In the genomic region with DNA sequence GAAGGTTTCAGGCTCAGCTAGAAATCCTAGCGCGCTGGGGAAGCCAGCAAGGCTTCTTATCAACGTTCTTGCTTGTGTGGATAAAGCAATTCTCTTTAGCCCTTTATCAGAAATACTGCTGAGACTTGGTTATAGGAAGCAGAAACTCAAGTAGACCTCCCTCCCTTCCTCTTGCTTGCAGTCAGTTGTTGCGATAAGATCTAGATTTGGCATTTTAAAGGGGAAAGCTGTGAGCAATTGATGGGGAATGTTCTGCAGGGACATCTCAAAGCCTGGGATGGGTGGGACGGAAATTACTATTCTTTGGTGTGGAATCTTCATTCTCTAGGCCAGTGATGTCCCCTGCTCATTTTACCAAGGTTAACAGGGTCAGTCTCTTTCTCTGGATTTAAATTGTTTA, we compare ENCODE assay signal across 16 cellular contexts.
DNase-seq lines count a peak whose midpoint lies in the region; ATAC-seq and TF ChIP-seq lines count a peak whose summit lies in the region.
"Had no signal": no experiment of that assay in that cellular context is flagged by ENCODE, and none has a peak within 500 bp of the region (broad histone marks: within the 10 kb centered on the region; RNA-seq: fewer than 3 reads in every experiment).

No MANE protein-coding gene starts in this region.

- no peak for ATAC-seq in GM18511 (IDR thresholded peaks at IDR 0.05; ENCODE audit: unreplicated experiment)
- ATAC-seq: body of pancreas, left colon had no signal

- intact Hi-C loops in activated naive CD4-positive, alpha-beta T cell treated with anti-CD3 and anti-CD28 coated beads for 36 hours (cut with micrococcal nuclease) = no loop called here

- DNase-seq in AG20443 (ENCODE audit: low spot score) = peak; percentile 35
- DNase-seq in HCEC 1CT = peak; percentile 70
- DNase-seq in iris pigment epithelial cell (ENCODE audit: low read depth) = peak; percentile 54
- DNase-seq in pons (ENCODE audit: low spot score) = no peak
- DNase-seq in activated naive CD4-positive, alpha-beta T cell treated with anti-CD3 and anti-CD28 coated beads for 36 hours = no peak
- DNase-seq in SHP77 treated with DMSO at 0.1 percent for 48 hours (lab: John Stamatoyannopoulos, UW) = no peak
- DNase-seq: activated gamma-delta T cell; body of pancreas; DND-41; effector CD4-positive, alpha-beta T cell; left colon; NCI-H1417 treated with DMSO at 0.1 percent for 48 hours; PC-9; SW 1271 had no signal

- CTCF ChIA-PET in activated naive CD4-positive, alpha-beta T cell treated with anti-CD3 and anti-CD28 coated beads for 36 hours (lab: Charles Lee) = no interaction called here

- H3K27me3 Mint-ChIP-seq in brain = peaks cover 84% of the 10 kb centered on the region
- H3K27me3 Mint-ChIP-seq in activated naive CD4-positive, alpha-beta T cell treated with anti-CD3 and anti-CD28 coated beads for 36 hours (ENCODE audit: low read depth) = peaks cover 44% of the 10 kb centered on the region

- peak overlapping the region in 3 of 5 experiments; percentile 37 to 97 (median 95) for H3K27ac Mint-ChIP-seq in brain
- no peak overlapping the region for H3K27ac Mint-ChIP-seq in activated naive CD4-positive, alpha-beta T cell treated with anti-CD3 and anti-CD28 coated beads for 36 hours

- peaks cover 0 to 3% (median 0%) of the 10 kb centered on the region in 5 experiments for H3K9me3 Mint-ChIP-seq in brain
- H3K9me3 Mint-ChIP-seq in activated naive CD4-positive, alpha-beta T cell treated with anti-CD3 and anti-CD28 coated beads for 36 hours = no peaks in the 10 kb centered on the region

- no peak for TF ChIP-seq CTCF in brain (conservative IDR thresholded peaks at IDR 0.05)

- H3K36me3 Mint-ChIP-seq in brain = no peaks in the 10 kb centered on the region
- no peaks in the 10 kb centered on the region for H3K36me3 Mint-ChIP-seq in activated naive CD4-positive, alpha-beta T cell treated with anti-CD3 and anti-CD28 coated beads for 36 hours (ENCODE audit: low read depth)

- peaks cover 14% of the 10 kb centered on the region for H3K4me1 Mint-ChIP-seq in brain
- peaks cover 2% of the 10 kb centered on the region for H3K4me1 Mint-ChIP-seq in activated naive CD4-positive, alpha-beta T cell treated with anti-CD3 and anti-CD28 coated beads for 36 hours (ENCODE audit: low read depth)

- peak overlapping the region; percentile 2 to 83 (median 79) for H3K4me3 Mint-ChIP-seq in brain
- no peak overlapping the region for H3K4me3 Mint-ChIP-seq in activated naive CD4-positive, alpha-beta T cell treated with anti-CD3 and anti-CD28 coated beads for 36 hours

Comparison
In these comparisons a context has a peak if more than half of its experiments do, and no peak if none do; other contexts are left out.
1. DNase-seq: peak in AG20443 (single experiment), HCEC 1CT (single experiment) and iris pigment epithelial cell (single experiment); none in pons (single experiment), activated naive CD4-positive, alpha-beta T cell treated with anti-CD3 and anti-CD28 coated beads for 36 hours (single experiment) and SHP77 treated with DMSO at 0.1 percent for 48 hours (single experiment).